In genomic region chr11:122486793-122487495, GRCh38 we compare ENCODE assay signal across 15 cellular contexts.
DNase-seq lines count a peak whose midpoint lies in the region; ATAC-seq lines count a peak whose summit lies in the region.
"Had no signal": no experiment of that assay in that cellular context is flagged by ENCODE, and none has a peak within 500 bp of the region (broad histone marks: within the 10 kb centered on the region; RNA-seq: fewer than 3 reads in every experiment).

No MANE protein-coding gene starts in this region.

- H3K27ac Mint-ChIP-seq in T-helper 2 cell treated with Interferon-gamma antibody and Interleukin-4, amounts not matched to agents 5 μg/mL and 100 μg/mL, for 36 hours: no peak overlapping the region
- H3K27ac Mint-ChIP-seq in immature natural killer cell: no peak overlapping the region
- H3K27ac Mint-ChIP-seq: effector memory CD8-positive, alpha-beta T cell had no signal

- DNase-seq in EH (ENCODE audit: low read depth): peak; percentile 8
- peak; percentile 14 for DNase-seq in KBM-7
- DNase-seq in UCSD-AML1 (lab: John Stamatoyannopoulos, UW; ENCODE audit: unreplicated experiment): peak; percentile 15
- DNase-seq in iPS-NIHi11 (ENCODE audit: low spot score): peak; percentile 38
- no peak for DNase-seq in T-helper 2 cell treated with Interferon-gamma antibody and Interleukin-4, amounts not matched to agents 5 μg/mL and 100 μg/mL, for 36 hours (ENCODE audit: low spot score)
- DNase-seq in immature natural killer cell: no peak
- DNase-seq: activated naive CD4-positive, alpha-beta T cell treated with Interleukin-2 at 50 U/mL for 16 hours; effector memory CD8-positive, alpha-beta T cell; NCI-H2171 treated with DMSO at 0.1 percent for 48 hours; SK-N-SH; thyroid gland had no signal

- peaks cover 12% of the 10 kb centered on the region for H3K9me3 Mint-ChIP-seq in T-helper 2 cell treated with Interferon-gamma antibody and Interleukin-4, amounts not matched to agents 5 μg/mL and 100 μg/mL, for 36 hours
- H3K9me3 Mint-ChIP-seq in immature natural killer cell: peaks cover 14 to 20% (median 15%) of the 10 kb centered on the region in 6 donors

- no peak overlapping the region for H3K4me3 Mint-ChIP-seq in T-helper 2 cell treated with Interferon-gamma antibody and Interleukin-4, amounts not matched to agents 5 μg/mL and 100 μg/mL, for 36 hours
- H3K4me3 Mint-ChIP-seq in immature natural killer cell: no peak overlapping the region
- H3K4me3 Mint-ChIP-seq: effector memory CD8-positive, alpha-beta T cell had no signal

- in situ Hi-C loops in KBM-7 (cut with MboI; ENCODE audit: low pct_unique_long_range_greater_than_20kb, low sequenced_read_pairs): no loop called here

- no peaks in the 10 kb centered on the region for H3K36me3 Mint-ChIP-seq in T-helper 2 cell treated with Interferon-gamma antibody and Interleukin-4, amounts not matched to agents 5 μg/mL and 100 μg/mL, for 36 hours (ENCODE audit: low read depth)
- H3K36me3 Mint-ChIP-seq in immature natural killer cell: peaks cover 0 to 3% (median 0%) of the 10 kb centered on the region in 3 donors

- ATAC-seq in HG02981 (IDR thresholded peaks at IDR 0.05; ENCODE audit: unreplicated experiment) (no peak), GM18861 (IDR thresholded peaks at IDR 0.05; ENCODE audit: unreplicated experiment) (no peak)
- ATAC-seq: effector memory CD8-positive, alpha-beta T cell; gastroesophageal sphincter; left lobe of liver had no signal

- H3K4me1 Mint-ChIP-seq in T-helper 2 cell treated with Interferon-gamma antibody and Interleukin-4, amounts not matched to agents 5 μg/mL and 100 μg/mL, for 36 hours (ENCODE audit: low read depth): no peaks in the 10 kb centered on the region
- no peaks in the 10 kb centered on the region for H3K4me1 Mint-ChIP-seq in immature natural killer cell

- peaks cover under 1% of the 10 kb centered on the region for H3K27me3 Mint-ChIP-seq in T-helper 2 cell treated with Interferon-gamma antibody and Interleukin-4, amounts not matched to agents 5 μg/mL and 100 μg/mL, for 36 hours (ENCODE audit: low read depth)
- peaks cover 2 to 5% (median 3%) of the 10 kb centered on the region in 3 donors for H3K27me3 Mint-ChIP-seq in immature natural killer cell (ENCODE audit: low read depth in 3 of 3)

Comparison
In these comparisons a context has a peak if more than half of its experiments do, and no peak if none do; other contexts are left out.
1. DNase-seq: peak in EH (single experiment), KBM-7 (single experiment), UCSD-AML1 (single experiment) and iPS-NIHi11 (single experiment); none in T-helper 2 cell treated with Interferon-gamma antibody and Interleukin-4, amounts not matched to agents 5 μg/mL and 100 μg/mL, for 36 hours (single experiment) and immature natural killer cell (0 of 3).